ENCODE assay signal across 8 cellular contexts in genomic region chr17:45171338-45172231, GRCh38. TPM values are rescaled to one million over a fixed set of nuclear protein-coding genes. Genes with fewer than 3 reads are reported as not detected.
DNase-seq lines count a peak whose midpoint lies in the region; ATAC-seq, FAIRE-seq and TF ChIP-seq lines count a peak whose summit lies in the region.

No MANE protein-coding gene starts in this region.

- intact Hi-C loops in adrenal gland (cut with DNase I): no loop called here

- 2% methylated on average over 20 of the region's 20 CpGs for WGBS in A549 (ENCODE audit: missing lambda C conversion rate)
- 54 to 68% (median 62%) methylated on average over 15 to 20 of the region's 20 CpGs for WGBS in adrenal gland, 4 donors

- peak overlapping the region; percentile 67 to 90 (median 75) for H3K9ac ChIP-seq in subcutaneous abdominal adipose tissue (ENCODE audit: low read length in 5 of 5)

- TF ChIP-seq RAD21 in A549 (conservative IDR thresholded peaks at IDR 0.05 in 1 of 2, IDR thresholded peaks at IDR 0.05 in 1 of 2): peak in 1 of 2 experiments; percentile 48; a peak in 3 of 5 replicates

- POLR2A ChIA-PET in A549 (lab: Yijun Ruan, JAX): interaction anchor here (0.6 to 7.6 kb wide), 11 partner anchors 11 to 302 kb away, joined by 3 to 371 read pairs (median 7); partner anchors contain the start of genes ACBD4, HEXIM1 and HEXIM2

- no peak for TF ChIP-seq CTCF in A549 (IDR thresholded peaks at IDR 0.05)
- TF ChIP-seq CTCF in adrenal gland (IDR thresholded peaks at IDR 0.05): no peak

- DNase-seq in A549 (ENCODE audit: low read depth in 1 of 2, low spot score in 1 of 2) (peak; percentile 84 to 96), HuH-7 (ENCODE audit: low spot score) (peak; percentile 56), adrenal gland (peak in 3 of 7 donors; percentile 36 to 43 (median 36)), kidney glomerular epithelial cell (lab: John Stamatoyannopoulos, UW) (peak; percentile 37)

- TF ChIP-seq POLR2A in A549 (IDR thresholded peaks at IDR 0.05; ENCODE audit: low read length) (peak; percentile 49; the same call in 1 of the 2 replicates), adrenal gland (IDR thresholded peaks at IDR 0.05) (no peak)

- ATAC-seq in A549 (peak; percentile 64 to 65), HG03520 (IDR thresholded peaks at IDR 0.05; ENCODE audit: unreplicated experiment) (no peak), HG03378 (IDR thresholded peaks at IDR 0.05; ENCODE audit: unreplicated experiment) (no peak), HG02840 (IDR thresholded peaks at IDR 0.05; ENCODE audit: low FRiP score, unreplicated experiment) (no peak)

- peaks cover 0 to 10% of the 10 kb centered on the region in 2 donors for H3K36me3 ChIP-seq in adrenal gland (replicated peaks in 1 of 2)
- peaks cover 0 to 14% (median 5%) of the 10 kb centered on the region in 5 donors for H3K36me3 ChIP-seq in subcutaneous abdominal adipose tissue (ENCODE audit: control insufficient read depth in 5 of 5, insufficient read depth in 5 of 5, low read length in 5 of 5)

- H3K4me1 ChIP-seq in A549: peaks cover 70% of the 10 kb centered on the region
- H3K4me1 ChIP-seq in adrenal gland (replicated peaks in 1 of 2): peaks cover 26 to 43% of the 10 kb centered on the region in 2 donors
- H3K4me1 ChIP-seq in subcutaneous abdominal adipose tissue (ENCODE audit: control insufficient read depth in 5 of 5, insufficient read depth in 5 of 5, low read length in 5 of 5): peaks cover 6 to 42% (median 38%) of the 10 kb centered on the region in 5 donors

- CTCF ChIA-PET in A549 (lab: Yijun Ruan, JAX): interaction anchor here (0.5 to 43.5 kb wide), 9 partner anchors 10 to 123 kb away, joined by 3 to 2147 read pairs (median 26); partner anchors contain the start of genes ACBD4, FMNL1, HEXIM1 and HEXIM2

- TF ChIP-seq EP300 in A549 (IDR thresholded peaks at IDR 0.05): peak; percentile 58 to 91; a peak in 3 of 5 replicates

- H3K9me3 ChIP-seq in A549 (no peaks in the 10 kb centered on the region), adrenal gland (replicated peaks in 1 of 3) (no peaks in the 10 kb centered on the region), subcutaneous abdominal adipose tissue (ENCODE audit: control insufficient read depth in 5 of 5, low read length in 5 of 5) (no peaks in the 10 kb centered on the region)

- H3K27me3 ChIP-seq in adrenal gland (no peaks in the 10 kb centered on the region), subcutaneous abdominal adipose tissue (ENCODE audit: control insufficient read depth in 5 of 5, insufficient read depth in 4 of 5, low read length in 5 of 5) (no peaks in the 10 kb centered on the region)

- peak overlapping the region; percentile 95 for H3K4me2 ChIP-seq in A549

- FAIRE-seq in A549 (lab: Jason Lieb, UNC): peak; percentile 98

- H3K27ac ChIP-seq in A549: peak overlapping the region; percentile 96 to 100
- H3K27ac ChIP-seq in adrenal gland: peak overlapping the region; percentile 69 to 93 (median 83)
- H3K27ac ChIP-seq in subcutaneous abdominal adipose tissue (ENCODE audit: low read depth, low read length): peak overlapping the region; percentile 95

- H3K4me3 ChIP-seq in A549: peak overlapping the region; percentile 36
- H3K4me3 ChIP-seq in adrenal gland: peak overlapping the region in 1 of 4 donors; percentile 52
- peak overlapping the region; percentile 50 to 89 (median 68) for H3K4me3 ChIP-seq in subcutaneous abdominal adipose tissue (ENCODE audit: low read depth in 1 of 5, low read length in 5 of 5)

TF ChIP-seq in A549, 52 proteins besides CTCF, POLR2A, EP300 and RAD21 (continues in another document):
- TF ChIP-seq HEYL (CRISPR knock-in tag; IDR thresholded peaks at IDR 0.05) (peak; percentile 59; the same call in 1 of the 2 replicates), MAFK (IDR thresholded peaks at IDR 0.05; ENCODE audit: partially characterized antibody) (no peak), EHMT2 (IDR thresholded peaks at IDR 0.05; ENCODE audit: low read depth) (no peak), BHLHE40 (IDR thresholded peaks at IDR 0.05; ENCODE audit: low read depth, low read length) (no peak), HOXB5 (CRISPR knock-in tag; IDR thresholded peaks at IDR 0.05) (peak; percentile 34; the same call in 1 of the 2 replicates), JUN (IDR thresholded peaks at IDR 0.05) (peak; percentile 94 to 95; a peak in 4 of 5 replicates), FOSB (CRISPR knock-in tag; IDR thresholded peaks at IDR 0.05) (no peak; the same call in 1 of the 2 replicates), SREBF2 (IDR thresholded peaks at IDR 0.05) (no peak), FOSL2 (IDR thresholded peaks at IDR 0.05) (no peak), FOSL2 (CRISPR knock-in tag; IDR thresholded peaks at IDR 0.05) (peak; percentile 19; the same call in 1 of the 2 replicates), SMC3 (IDR thresholded peaks at IDR 0.05) (peak; percentile 42), HES2 (IDR thresholded peaks at IDR 0.05) (no peak), POLR2AphosphoS2 (conservative IDR thresholded peaks at IDR 0.05; ENCODE audit: low read length) (no peak), ZFP36 (IDR thresholded peaks at IDR 0.05; ENCODE audit: borderline replicate concordance, partially characterized antibody) (no peak), KDM5A (IDR thresholded peaks at IDR 0.05) (no peak), ZSCAN20 (CRISPR knock-in tag; IDR thresholded peaks at IDR 0.05) (no peak), HOXA7 (CRISPR knock-in tag; IDR thresholded peaks at IDR 0.05) (no peak), CEBPB (IDR thresholded peaks at IDR 0.05) (no peak), RCOR1 (IDR thresholded peaks at IDR 0.05; ENCODE audit: low read depth, low read length) (no peak), MAX (IDR thresholded peaks at IDR 0.05) (peak; percentile 81), CBX2 (IDR thresholded peaks at IDR 0.05; ENCODE audit: borderline replicate concordance, low read depth) (no peak), HOXB13 (CRISPR knock-in tag; IDR thresholded peaks at IDR 0.05; ENCODE audit: low read depth) (peak; percentile 59; the same call in 1 of the 2 replicates), MAZ (IDR thresholded peaks at IDR 0.05; ENCODE audit: borderline replicate concordance, low read depth, low read length) (0 out of 2 replicates have a peak, but pooled peaks have one; percentile 14), GATA3 (IDR thresholded peaks at IDR 0.05; ENCODE audit: borderline replicate concordance) (peak; percentile 70), CHD4 (IDR thresholded peaks at IDR 0.05; ENCODE audit: borderline replicate concordance) (no peak)

RNA-seq across cellular contexts. Expression of gene HEXIM2, which starts 9.9 kb away (rescaled TPM):
- polyA plus RNA-seq in A549 (2011; rRNA removed) (14.5 and 15.5 TPM in 2 replicates), A549 (2017; fragmentation: RNase III; extraction: RNeasy Plus Mini Kit Qiagen cat#74134 plus additional on column Dnase treatment) (16.1 to 23.1 TPM (median 21.2 TPM) in 3 replicates), adrenal gland (10 to 100 TPM in 2 of 3 donors, 1 to 10 TPM in 1; 4.5 to 18.0 (median 14.7) TPM)
- polyA plus RNA-seq in A549 (2012; cell fraction: cytosol; rRNA removed): 15.9 and 18.5 TPM in 2 replicates
- polyA plus RNA-seq in A549 (2012; cell fraction: nucleus; rRNA removed): 17.5 and 17.7 TPM in 2 replicates
- polyA minus RNA-seq in A549 (2011; rRNA and poly(A)+ RNA removed): 10.0 and 13.8 TPM in 2 replicates
- 10 to 100 TPM in 7 of 8 donors, 1 to 10 TPM in 1; 8.5 to 28.1 (median 17.6) TPM for total RNA-seq in adrenal gland

RNA-seq across cellular contexts. Expression of gene HEXIM1, which starts 23.3 kb away (rescaled TPM):
- polyA plus RNA-seq in A549 (2011; rRNA removed) (39.3 and 54.0 TPM in 2 replicates), A549 (2017; fragmentation: RNase III; extraction: RNeasy Plus Mini Kit Qiagen cat#74134 plus additional on column Dnase treatment) (118 to 143 TPM (median 131 TPM) in 3 replicates), adrenal gland (10 to 100 TPM; 23.3 to 26.0 (median 24.4) TPM)
- 64.8 and 66.9 TPM in 2 replicates for polyA plus RNA-seq in A549 (2012; cell fraction: cytosol; rRNA removed)
- polyA plus RNA-seq in A549 (2012; cell fraction: nucleus; rRNA removed): 44.8 and 55.9 TPM in 2 replicates
- 17.3 and 25.6 TPM in 2 replicates for polyA minus RNA-seq in A549 (2011; rRNA and poly(A)+ RNA removed)
- total RNA-seq in adrenal gland: 100 to 1,000 TPM in 1 of 8 donors, 10 to 100 TPM in 7; 25.1 to 159 (median 46.8) TPM

RNA-seq across cellular contexts. Expression of gene ACBD4, which starts 36.1 kb away (rescaled TPM):
- polyA plus RNA-seq in A549 (2011; rRNA removed) (11.2 and 11.4 TPM in 2 replicates), A549 (2017; fragmentation: RNase III; extraction: RNeasy Plus Mini Kit Qiagen cat#74134 plus additional on column Dnase treatment) (13.0 to 14.8 TPM (median 13.7 TPM) in 3 replicates), adrenal gland (10 to 100 TPM in 2 of 3 donors, 1 to 10 TPM in 1; 7.9 to 71.3 (median 44.5) TPM)
- 9.6 and 13.5 TPM in 2 replicates for polyA plus RNA-seq in A549 (2012; cell fraction: cytosol; rRNA removed)
- polyA plus RNA-seq in A549 (2012; cell fraction: nucleus; rRNA removed): 34.8 and 36.5 TPM in 2 replicates
- polyA minus RNA-seq in A549 (2011; rRNA and poly(A)+ RNA removed): 10.6 and 12.4 TPM in 2 replicates
- 10 to 100 TPM; 13.1 to 30.6 (median 23.6) TPM for total RNA-seq in adrenal gland

RNA-seq across cellular contexts. Expression of gene PLCD3, which starts 39.3 kb away (rescaled TPM):
- polyA plus RNA-seq in A549 (2011; rRNA removed) (55.5 and 56.6 TPM in 2 replicates), A549 (2017; fragmentation: RNase III; extraction: RNeasy Plus Mini Kit Qiagen cat#74134 plus additional on column Dnase treatment) (104 to 107 TPM (median 105 TPM) in 3 replicates), adrenal gland (10 to 100 TPM; 33.2 to 68.1 (median 36.4) TPM)
- 98.3 and 162 TPM in 2 replicates for polyA plus RNA-seq in A549 (2012; cell fraction: cytosol; rRNA removed)
- 215 and 231 TPM in 2 replicates for polyA plus RNA-seq in A549 (2012; cell fraction: nucleus; rRNA removed)
- 138 and 167 TPM in 2 replicates for polyA minus RNA-seq in A549 (2011; rRNA and poly(A)+ RNA removed)
- 100 to 1,000 TPM in 5 of 8 donors, 10 to 100 TPM in 3; 48.6 to 246 (median 149) TPM for total RNA-seq in adrenal gland

RNA-seq across cellular contexts. Expression of gene FMNL1, which starts 50.1 kb away (rescaled TPM):
- polyA plus RNA-seq in A549 (2011; rRNA removed) (8.6 and 17.5 TPM in 2 replicates), A549 (2017; fragmentation: RNase III; extraction: RNeasy Plus Mini Kit Qiagen cat#74134 plus additional on column Dnase treatment) (43.9 to 47.9 TPM (median 44.0 TPM) in 3 replicates), adrenal gland (10 to 100 TPM in 2 of 3 donors, 1 to 10 TPM in 1; 3.6 to 31.9 (median 13.7) TPM)
- polyA plus RNA-seq in A549 (2012; cell fraction: cytosol; rRNA removed): 40.3 and 42.8 TPM in 2 replicates
- polyA plus RNA-seq in A549 (2012; cell fraction: nucleus; rRNA removed): 91.1 and 105 TPM in 2 replicates
- polyA minus RNA-seq in A549 (2011; rRNA and poly(A)+ RNA removed): 29.7 and 46.8 TPM in 2 replicates
- 10 to 100 TPM in 6 of 8 donors, 1 to 10 TPM in 2; 6.7 to 20.3 (median 15.3) TPM for total RNA-seq in adrenal gland

Comparison
In these comparisons a context has a peak if more than half of its experiments do, and no peak if none do; other contexts are left out.
1. ATAC-seq: peak in A549 (2 of 2); none in HG03520 (single experiment), HG03378 (single experiment) and HG02840 (single experiment).
2. Peak in every context shown above with its lines, with median percentiles within 50 percentile points of each other: H3K27ac ChIP-seq.